1 cellular context compared by ENCODE assay signal in the genomic region with DNA sequence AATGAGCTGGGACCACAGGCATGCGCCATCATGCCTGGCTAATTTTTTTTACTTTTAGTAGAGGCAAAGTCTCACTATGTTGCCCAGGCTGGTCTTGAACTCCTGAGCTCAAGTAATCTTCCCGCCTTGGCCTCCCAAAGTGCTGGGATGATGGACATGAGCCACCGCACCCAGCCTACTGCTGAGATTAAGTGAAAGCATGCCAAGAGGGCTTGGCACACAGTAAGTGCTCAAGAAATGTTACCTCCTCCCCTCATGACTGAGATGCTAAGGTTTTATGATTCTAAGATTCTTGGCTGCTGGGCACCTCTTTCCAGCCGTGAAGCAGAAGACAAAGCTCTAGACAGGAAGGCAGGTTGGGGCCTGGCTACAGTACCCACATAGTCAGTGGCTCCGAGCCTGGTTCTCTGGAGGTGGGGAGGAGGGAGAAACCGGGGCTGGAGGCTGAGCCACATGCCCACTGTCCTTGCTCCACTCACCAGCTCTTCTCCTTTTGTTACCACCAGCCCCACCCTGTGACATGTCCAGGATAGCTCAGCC.
TF ChIP-seq lines count a peak whose summit lies in the region.

No MANE protein-coding gene starts in this region.

TF ChIP-seq in GM23338, 12 proteins besides CTCF, POLR2A, EP300 and RAD21:
- TF ChIP-seq JUNB (IDR thresholded peaks at IDR 0.05; ENCODE audit: unreplicated experiment): no peak
- TF ChIP-seq EZH2 (IDR thresholded peaks at IDR 0.05; ENCODE audit: low read depth, unreplicated experiment): no peak
- no peak for TF ChIP-seq EZH2phosphoT487 (IDR thresholded peaks at IDR 0.05; ENCODE audit: unreplicated experiment)
- TF ChIP-seq, protein P1, sequence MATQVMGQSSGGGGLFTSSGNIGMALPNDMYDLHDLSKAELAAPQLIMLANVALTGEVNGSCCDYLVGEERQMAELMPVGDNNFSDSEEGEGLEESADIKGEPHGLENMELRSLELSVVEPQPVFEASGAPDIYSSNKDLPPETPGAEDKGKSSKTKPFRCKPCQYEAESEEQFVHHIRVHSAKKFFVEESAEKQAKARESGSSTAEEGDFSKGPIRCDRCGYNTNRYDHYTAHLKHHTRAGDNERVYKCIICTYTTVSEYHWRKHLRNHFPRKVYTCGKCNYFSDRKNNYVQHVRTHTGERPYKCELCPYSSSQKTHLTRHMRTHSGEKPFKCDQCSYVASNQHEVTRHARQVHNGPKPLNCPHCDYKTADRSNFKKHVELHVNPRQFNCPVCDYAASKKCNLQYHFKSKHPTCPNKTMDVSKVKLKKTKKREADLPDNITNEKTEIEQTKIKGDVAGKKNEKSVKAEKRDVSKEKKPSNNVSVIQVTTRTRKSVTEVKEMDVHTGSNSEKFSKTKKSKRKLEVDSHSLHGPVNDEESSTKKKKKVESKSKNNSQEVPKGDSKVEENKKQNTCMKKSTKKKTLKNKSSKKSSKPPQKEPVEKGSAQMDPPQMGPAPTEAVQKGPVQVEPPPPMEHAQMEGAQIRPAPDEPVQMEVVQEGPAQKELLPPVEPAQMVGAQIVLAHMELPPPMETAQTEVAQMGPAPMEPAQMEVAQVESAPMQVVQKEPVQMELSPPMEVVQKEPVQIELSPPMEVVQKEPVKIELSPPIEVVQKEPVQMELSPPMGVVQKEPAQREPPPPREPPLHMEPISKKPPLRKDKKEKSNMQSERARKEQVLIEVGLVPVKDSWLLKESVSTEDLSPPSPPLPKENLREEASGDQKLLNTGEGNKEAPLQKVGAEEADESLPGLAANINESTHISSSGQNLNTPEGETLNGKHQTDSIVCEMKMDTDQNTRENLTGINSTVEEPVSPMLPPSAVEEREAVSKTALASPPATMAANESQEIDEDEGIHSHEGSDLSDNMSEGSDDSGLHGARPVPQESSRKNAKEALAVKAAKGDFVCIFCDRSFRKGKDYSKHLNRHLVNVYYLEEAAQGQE (IDR thresholded peaks at IDR 0.05; ENCODE audit: unreplicated experiment): no peak
- no peak for TF ChIP-seq ZNF331 (CRISPR knock-in tag; IDR thresholded peaks at IDR 0.05; ENCODE audit: low read depth)
- no peak for TF ChIP-seq POLR2AphosphoS5 (IDR thresholded peaks at IDR 0.05; ENCODE audit: low read depth)
- no peak for TF ChIP-seq CREB1 (CRISPR knock-in tag; IDR thresholded peaks at IDR 0.05; ENCODE audit: low read depth)
- no peak for TF ChIP-seq ZNF114 (CRISPR knock-in tag; IDR thresholded peaks at IDR 0.05)
- TF ChIP-seq NANOG (IDR thresholded peaks at IDR 0.05; ENCODE audit: borderline replicate concordance): no peak
- TF ChIP-seq, protein P2, sequence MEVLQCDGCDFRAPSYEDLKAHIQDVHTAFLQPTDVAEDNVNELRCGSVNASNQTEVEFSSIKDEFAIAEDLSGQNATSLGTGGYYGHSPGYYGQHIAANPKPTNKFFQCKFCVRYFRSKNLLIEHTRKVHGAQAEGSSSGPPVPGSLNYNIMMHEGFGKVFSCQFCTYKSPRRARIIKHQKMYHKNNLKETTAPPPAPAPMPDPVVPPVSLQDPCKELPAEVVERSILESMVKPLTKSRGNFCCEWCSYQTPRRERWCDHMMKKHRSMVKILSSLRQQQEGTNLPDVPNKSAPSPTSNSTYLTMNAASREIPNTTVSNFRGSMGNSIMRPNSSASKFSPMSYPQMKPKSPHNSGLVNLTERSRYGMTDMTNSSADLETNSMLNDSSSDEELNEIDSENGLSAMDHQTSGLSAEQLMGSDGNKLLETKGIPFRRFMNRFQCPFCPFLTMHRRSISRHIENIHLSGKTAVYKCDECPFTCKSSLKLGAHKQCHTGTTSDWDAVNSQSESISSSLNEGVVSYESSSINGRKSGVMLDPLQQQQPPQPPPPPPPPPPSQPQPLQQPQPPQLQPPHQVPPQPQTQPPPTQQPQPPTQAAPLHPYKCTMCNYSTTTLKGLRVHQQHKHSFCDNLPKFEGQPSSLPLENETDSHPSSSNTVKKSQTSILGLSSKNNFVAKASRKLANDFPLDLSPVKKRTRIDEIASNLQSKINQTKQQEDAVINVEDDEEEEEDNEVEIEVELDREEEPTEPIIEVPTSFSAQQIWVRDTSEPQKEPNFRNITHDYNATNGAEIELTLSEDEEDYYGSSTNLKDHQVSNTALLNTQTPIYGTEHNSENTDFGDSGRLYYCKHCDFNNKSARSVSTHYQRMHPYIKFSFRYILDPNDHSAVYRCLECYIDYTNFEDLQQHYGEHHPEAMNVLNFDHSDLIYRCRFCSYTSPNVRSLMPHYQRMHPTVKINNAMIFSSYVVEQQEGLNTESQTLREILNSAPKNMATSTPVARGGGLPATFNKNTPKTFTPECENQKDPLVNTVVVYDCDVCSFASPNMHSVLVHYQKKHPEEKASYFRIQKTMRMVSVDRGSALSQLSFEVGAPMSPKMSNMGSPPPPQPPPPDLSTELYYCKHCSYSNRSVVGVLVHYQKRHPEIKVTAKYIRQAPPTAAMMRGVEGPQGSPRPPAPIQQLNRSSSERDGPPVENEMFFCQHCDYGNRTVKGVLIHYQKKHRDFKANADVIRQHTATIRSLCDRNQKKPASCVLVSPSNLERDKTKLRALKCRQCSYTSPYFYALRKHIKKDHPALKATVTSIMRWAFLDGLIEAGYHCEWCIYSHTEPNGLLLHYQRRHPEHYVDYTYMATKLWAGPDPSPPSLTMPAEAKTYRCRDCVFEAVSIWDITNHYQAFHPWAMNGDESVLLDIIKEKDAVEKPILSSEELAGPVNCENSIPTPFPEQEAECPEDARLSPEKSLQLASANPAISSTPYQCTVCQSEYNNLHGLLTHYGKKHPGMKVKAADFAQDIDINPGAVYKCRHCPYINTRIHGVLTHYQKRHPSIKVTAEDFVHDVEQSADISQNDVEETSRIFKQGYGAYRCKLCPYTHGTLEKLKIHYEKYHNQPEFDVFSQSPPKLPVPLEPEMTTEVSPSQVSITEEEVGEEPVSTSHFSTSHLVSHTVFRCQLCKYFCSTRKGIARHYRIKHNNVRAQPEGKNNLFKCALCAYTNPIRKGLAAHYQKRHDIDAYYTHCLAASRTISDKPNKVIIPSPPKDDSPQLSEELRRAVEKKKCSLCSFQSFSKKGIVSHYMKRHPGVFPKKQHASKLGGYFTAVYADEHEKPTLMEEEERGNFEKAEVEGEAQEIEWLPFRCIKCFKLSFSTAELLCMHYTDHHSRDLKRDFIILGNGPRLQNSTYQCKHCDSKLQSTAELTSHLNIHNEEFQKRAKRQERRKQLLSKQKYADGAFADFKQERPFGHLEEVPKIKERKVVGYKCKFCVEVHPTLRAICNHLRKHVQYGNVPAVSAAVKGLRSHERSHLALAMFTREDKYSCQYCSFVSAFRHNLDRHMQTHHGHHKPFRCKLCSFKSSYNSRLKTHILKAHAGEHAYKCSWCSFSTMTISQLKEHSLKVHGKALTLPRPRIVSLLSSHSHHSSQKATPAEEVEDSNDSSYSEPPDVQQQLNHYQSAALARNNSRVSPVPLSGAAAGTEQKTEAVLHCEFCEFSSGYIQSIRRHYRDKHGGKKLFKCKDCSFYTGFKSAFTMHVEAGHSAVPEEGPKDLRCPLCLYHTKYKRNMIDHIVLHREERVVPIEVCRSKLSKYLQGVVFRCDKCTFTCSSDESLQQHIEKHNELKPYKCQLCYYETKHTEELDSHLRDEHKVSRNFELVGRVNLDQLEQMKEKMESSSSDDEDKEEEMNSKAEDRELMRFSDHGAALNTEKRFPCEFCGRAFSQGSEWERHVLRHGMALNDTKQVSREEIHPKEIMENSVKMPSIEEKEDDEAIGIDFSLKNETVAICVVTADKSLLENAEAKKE (CRISPR knock-in tag; IDR thresholded peaks at IDR 0.05): no peak
